In the genomic region with DNA sequence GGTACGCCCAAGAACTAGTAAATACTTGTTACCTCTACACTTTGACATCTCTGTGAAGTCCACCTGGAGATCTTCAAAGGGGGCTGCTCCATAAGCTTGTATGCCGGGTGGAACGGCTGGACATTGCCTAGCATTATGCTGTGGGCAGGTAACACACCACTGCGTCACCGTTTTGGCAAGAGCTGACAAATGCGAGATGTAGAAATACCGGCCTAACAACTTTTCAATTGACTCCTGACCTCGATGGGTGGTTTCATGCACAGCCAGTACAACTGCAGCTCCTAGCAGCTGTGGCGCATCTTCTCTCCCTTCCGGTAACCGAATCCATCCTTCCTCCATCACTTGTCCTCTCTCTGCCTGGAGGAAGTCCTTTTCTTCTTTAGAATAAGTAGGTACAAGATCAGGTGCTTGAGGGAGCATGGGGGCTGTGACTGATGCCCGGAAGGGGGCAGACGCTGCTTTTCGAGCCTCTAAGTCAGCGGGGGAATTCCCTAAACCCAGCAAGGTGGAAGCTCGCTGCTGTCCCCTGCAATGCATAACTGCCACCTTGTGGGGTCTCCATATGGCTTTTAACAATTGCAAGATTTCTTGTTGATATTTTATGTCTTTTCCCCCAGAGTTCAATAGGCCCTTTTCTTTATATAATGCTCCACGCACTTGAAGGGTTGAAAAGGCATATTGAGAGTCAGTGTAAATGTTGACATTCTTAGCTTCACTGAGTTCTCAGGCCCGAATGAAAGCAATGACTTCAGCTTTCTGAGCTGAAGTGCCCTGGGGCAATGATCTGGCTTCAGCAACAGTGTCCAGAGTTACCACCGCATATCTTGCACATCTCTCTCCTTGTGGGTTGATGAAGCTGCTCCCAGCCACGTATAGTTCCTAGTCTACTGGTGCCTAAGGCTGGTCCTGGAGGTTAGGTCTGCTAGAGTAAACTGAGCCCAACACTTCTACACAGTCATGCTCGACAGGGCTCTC, we compare ENCODE assay signal across 8 cellular contexts.
DNase-seq lines count a peak whose midpoint lies in the region; FAIRE-seq and TF ChIP-seq lines count a peak whose summit lies in the region.
"Not testable (repeated sequence)": the region's sequence is repeated elsewhere in the genome, so short reads cannot be mapped to it uniquely, and the experiment has no call there.

No MANE protein-coding gene starts in this region.

- CTCF ChIA-PET in RWPE1 (lab: Yijun Ruan, JAX) = interaction anchor here (1.2 kb wide), 1 partner anchor 37 kb away, joined by 3 read pairs; no protein-coding TSS in a partner anchor

- POLR2A ChIA-PET in RWPE1 (lab: Yijun Ruan, JAX; ENCODE audit: low non-redundant PET) = not testable (repeated sequence)

- H3K36me3 ChIP-seq in H7 (replicated peaks; ENCODE audit: control insufficient read depth, insufficient read depth, low read length); bronchial epithelial cell (ENCODE audit: control insufficient read depth, insufficient read depth, low read length); thyroid gland: not testable (repeated sequence)

- intact Hi-C loops in thyroid gland (cut with DNase I) = not testable (repeated sequence)

- not testable (repeated sequence) for H3K27ac ChIP-seq in RWPE1
- H3K27ac ChIP-seq in thyroid gland = peak overlapping the region; percentile 89 to 92 (median 90)

- not testable (repeated sequence) for H3K9me3 ChIP-seq in thyroid gland

- peak in 1 of 2 donors; percentile 18 for TF ChIP-seq POLR2A in thyroid gland (IDR thresholded peaks at IDR 0.05)

- not testable (repeated sequence) for H3K4me3 ChIP-seq in H7 (ENCODE audit: insufficient read depth, low read depth, low read length); thyroid gland (replicated peaks in 1 of 3)
- H3K4me3 ChIP-seq in bronchial epithelial cell (ENCODE audit: low read depth, low read length) = peak overlapping the region; percentile 28

- peak; percentile 69 for DNase-seq in Caki2 (ENCODE audit: low read depth)
- peak; percentile 24 for DNase-seq in H7
- DNase-seq in NCI-H2196 treated with DMSO at 0.1 percent for 48 hours (lab: John Stamatoyannopoulos, UW; ENCODE audit: unreplicated experiment) = peak; percentile 23
- peak; percentile 16 for DNase-seq in RWPE1 (ENCODE audit: low spot score)
- DNase-seq in bronchial epithelial cell (ENCODE audit: low read depth) = peak; percentile 69
- DNase-seq in iPS-NIHi11 (ENCODE audit: low spot score) = peak; percentile 11
- peak; percentile 84 for DNase-seq in mucosa of gallbladder (ENCODE audit: low spot score)
- DNase-seq in thyroid gland = peak; percentile 81 to 84

- H3K27me3 ChIP-seq in H7 (ENCODE audit: control insufficient read depth, insufficient read depth, low read length); bronchial epithelial cell (ENCODE audit: control insufficient read depth, insufficient read depth, low read length); thyroid gland: not testable (repeated sequence)

- not testable (repeated sequence) for H3K4me1 ChIP-seq in thyroid gland

- 23 to 37% methylated on average over 17 to 19 of the region's 21 CpGs for WGBS in thyroid gland, 2 donors

- not testable (repeated sequence) for TF ChIP-seq CTCF in RWPE1 (conservative IDR thresholded peaks at IDR 0.05; ENCODE audit: low read depth); thyroid gland (IDR thresholded peaks at IDR 0.05)
- peak; percentile 14 for TF ChIP-seq CTCF in bronchial epithelial cell (IDR thresholded peaks at IDR 0.05; ENCODE audit: insufficient read depth, low read length, severe bottlenecking)

- in situ Hi-C loops in Caki2 (cut with HindIII; ENCODE audit: low pct_unique_long_range_greater_than_20kb, low sequenced_read_pairs) = not testable (repeated sequence)

- FAIRE-seq in bronchial epithelial cell (lab: Jason Lieb, UNC) = not testable (repeated sequence)

Comparison
In these comparisons a context has a peak if more than half of its experiments do, and no peak if none do; other contexts are left out.
1. DNase-seq: peak in every context shown above with its lines; median percentile 84 in mucosa of gallbladder; 82 in thyroid gland; 69 in Caki2; 69 in bronchial epithelial cell; 24 in H7; 23 in NCI-H2196 treated with DMSO at 0.1 percent for 48 hours; 16 in RWPE1; 11 in iPS-NIHi11.